In the genomic region with DNA sequence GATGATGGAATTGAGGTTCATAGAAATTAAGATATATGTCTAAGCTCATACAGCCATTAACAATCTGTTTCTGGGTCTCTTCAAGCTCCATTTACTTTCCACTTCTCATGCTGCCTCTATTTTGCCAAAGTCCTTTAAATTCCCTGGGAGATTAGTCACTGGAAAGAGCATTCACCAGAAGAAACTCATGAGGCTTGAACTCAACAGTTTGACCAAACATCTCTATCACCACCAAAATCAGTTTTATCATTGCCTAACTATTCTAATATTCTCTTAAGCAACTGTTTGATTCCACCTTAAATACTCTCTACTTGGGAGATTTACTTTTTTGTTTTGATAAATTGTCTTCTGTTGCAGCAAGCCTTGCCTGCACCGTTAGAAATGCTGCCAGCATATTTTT, we compare ENCODE assay signal across 26 cellular contexts.
DNase-seq lines count a peak whose midpoint lies in the region; ATAC-seq and TF ChIP-seq lines count a peak whose summit lies in the region.
"Had no signal": no experiment of that assay in that cellular context is flagged by ENCODE, and none has a peak within 500 bp of the region (broad histone marks: within the 10 kb centered on the region; RNA-seq: fewer than 3 reads in every experiment).

No MANE protein-coding gene starts in this region.

- WGBS in mesenchymal stem cell, result no CpG with 5 or more reads among the region's 1 CpG

- H3K27ac ChIP-seq in mesenchymal stem cell (ENCODE audit: low read length, poor library complexity, severe bottlenecking), result no peak overlapping the region
- H3K27ac ChIP-seq: coronary artery, esophagus squamous epithelium, sigmoid colon, stomach, transverse colon, WERI-Rb-1 had no signal

- no peak overlapping the region for H3K23ac ChIP-seq in mesenchymal stem cell (ENCODE audit: low read length in 2 of 2)

- DNase-seq in AG20443 (ENCODE audit: low spot score), result peak; percentile 63
- DNase-seq in LHCN-M2 (ENCODE audit: low read depth), result peak; percentile 41
- peak; percentile 38 for DNase-seq in choroid plexus epithelial cell (ENCODE audit: low read depth)
- peak; percentile 41 for DNase-seq in mesenchymal stem cell
- no peak for DNase-seq in SIG-M5 (lab: John Stamatoyannopoulos, UW)
- no peak for DNase-seq in activated T-cell treated with anti-CD3 and anti-CD28 coated beads, Interleukin-2, amount 50 U/mL, for 24 hours
- no peak for DNase-seq in stimulated activated CD4-positive, alpha-beta T cell treated with anti-CD3 and anti-CD28 coated beads, Interleukin-4, amount 100 ng/mL, for 4 hours
- DNase-seq: activated CD4-positive, alpha-beta T cell treated with anti-CD3 and anti-CD28 coated beads, Interleukin-2, amount 50 U/mL, for 1 hour; CD8-positive, alpha-beta memory T cell; effector memory CD8-positive, alpha-beta T cell; esophagus squamous epithelium; glutamatergic neuron; H7; mammary epithelial cell; NCI-H2081 treated with DMSO at 0.1 percent for 48 hours; NCI-H82; sigmoid colon; stomach; transverse colon; WERI-Rb-1 had no signal

- no peak overlapping the region for H2AFZ ChIP-seq in mesenchymal stem cell (ENCODE audit: low read depth, low read length)

- no peak overlapping the region for H2BK5ac ChIP-seq in mesenchymal stem cell (ENCODE audit: low read depth, low read length, poor library complexity, severe bottlenecking)

- no peak overlapping the region for H3K14ac ChIP-seq in mesenchymal stem cell (ENCODE audit: low read length in 2 of 2)

- H3K27me3 Mint-ChIP-seq in activated T-cell treated with anti-CD3 and anti-CD28 coated beads, Interleukin-2, amount 50 U/mL, for 24 hours, result no peaks in the 10 kb centered on the region
- H3K27me3 Mint-ChIP-seq: activated naive CD8-positive, alpha-beta T cell; activated T-helper 17 cell treated with anti-CD3 and anti-CD28 coated beads, Interleukin-2, amount 50 U/mL, for 72 hours; B cell; CD8-positive, alpha-beta memory T cell; effector memory CD8-positive, alpha-beta T cell had no signal

- H3K4me3 Mint-ChIP-seq in activated T-cell treated with anti-CD3 and anti-CD28 coated beads, Interleukin-2, amount 50 U/mL, for 24 hours, result no peak overlapping the region
- H3K4me3 Mint-ChIP-seq: activated naive CD8-positive, alpha-beta T cell; activated T-helper 17 cell treated with anti-CD3 and anti-CD28 coated beads, Interleukin-2, amount 50 U/mL, for 72 hours; B cell; CD8-positive, alpha-beta memory T cell; effector memory CD8-positive, alpha-beta T cell; neural crest cell had no signal

- no peaks in the 10 kb centered on the region for H3K36me3 ChIP-seq in mesenchymal stem cell (ENCODE audit: control insufficient read depth in 1 of 2, insufficient read depth in 2 of 2, low read depth in 1 of 2, low read length in 2 of 2)
- H3K36me3 ChIP-seq: esophagus squamous epithelium, sigmoid colon, stomach, transverse colon, WERI-Rb-1 had no signal

- no peak overlapping the region for H4K91ac ChIP-seq in mesenchymal stem cell (ENCODE audit: low read length)

- H3K9me3 Mint-ChIP-seq in activated T-cell treated with anti-CD3 and anti-CD28 coated beads, Interleukin-2, amount 50 U/mL, for 24 hours, result peaks cover 16% of the 10 kb centered on the region
- H3K9me3 Mint-ChIP-seq: neural crest cell had no signal

- no peaks in the 10 kb centered on the region for H3K4me1 Mint-ChIP-seq in activated T-cell treated with anti-CD3 and anti-CD28 coated beads, Interleukin-2, amount 50 U/mL, for 24 hours (ENCODE audit: low read depth)
- H3K4me1 Mint-ChIP-seq: activated T-helper 17 cell treated with anti-CD3 and anti-CD28 coated beads, Interleukin-2, amount 50 U/mL, for 72 hours; B cell; CD8-positive, alpha-beta memory T cell; neural crest cell had no signal

- no peak overlapping the region for H2BK120ac ChIP-seq in mesenchymal stem cell (ENCODE audit: low read depth, low read length)

- no peak overlapping the region for H3K4me2 ChIP-seq in mesenchymal stem cell (ENCODE audit: low read length, poor library complexity, severe bottlenecking)

- H3K27me3 ChIP-seq in mesenchymal stem cell (ENCODE audit: control insufficient read depth in 1 of 2, insufficient read depth in 1 of 2, low read length in 2 of 2), result no peaks in the 10 kb centered on the region
- H3K27me3 ChIP-seq: esophagus squamous epithelium, sigmoid colon, stomach, transverse colon had no signal

- H3K9ac ChIP-seq in mesenchymal stem cell (ENCODE audit: low read length), result no peak overlapping the region

- no peaks in the 10 kb centered on the region for H3K36me3 Mint-ChIP-seq in activated T-cell treated with anti-CD3 and anti-CD28 coated beads, Interleukin-2, amount 50 U/mL, for 24 hours (ENCODE audit: low read depth)
- H3K36me3 Mint-ChIP-seq: activated naive CD8-positive, alpha-beta T cell; CD8-positive, alpha-beta memory T cell had no signal

- H3K4me1 ChIP-seq in mesenchymal stem cell (ENCODE audit: control insufficient read depth, insufficient read depth, low read depth, low read length), result no peaks in the 10 kb centered on the region
- H3K4me1 ChIP-seq: esophagus squamous epithelium, sigmoid colon, stomach, transverse colon had no signal

- ATAC-seq in GM21515 (IDR thresholded peaks at IDR 0.05; ENCODE audit: unreplicated experiment), result no peak
- ATAC-seq: activated T-helper 17 cell treated with anti-CD3 and anti-CD28 coated beads, Interleukin-2, amount 50 U/mL, for 72 hours; effector memory CD8-positive, alpha-beta T cell had no signal

- H2AK5ac ChIP-seq in mesenchymal stem cell (ENCODE audit: low read length, severe bottlenecking), result no peak overlapping the region

- no peak overlapping the region for H3K27ac Mint-ChIP-seq in activated T-cell treated with anti-CD3 and anti-CD28 coated beads, Interleukin-2, amount 50 U/mL, for 24 hours
- H3K27ac Mint-ChIP-seq: activated naive CD8-positive, alpha-beta T cell; activated T-helper 17 cell treated with anti-CD3 and anti-CD28 coated beads, Interleukin-2, amount 50 U/mL, for 72 hours; B cell; CD8-positive, alpha-beta memory T cell; effector memory CD8-positive, alpha-beta T cell had no signal

- no peak overlapping the region for H2BK12ac ChIP-seq in mesenchymal stem cell (ENCODE audit: low read length in 2 of 2)

- H3K18ac ChIP-seq in mesenchymal stem cell (ENCODE audit: low read depth in 1 of 2, low read length in 2 of 2), result no peak overlapping the region

- no peak for TF ChIP-seq CTCF in choroid plexus epithelial cell (conservative IDR thresholded peaks at IDR 0.05; ENCODE audit: low read depth, low read length)

- H3K79me1 ChIP-seq in mesenchymal stem cell (replicated peaks; ENCODE audit: low read length, poor library complexity, severe bottlenecking), result no peaks in the 10 kb centered on the region

- no peaks in the 10 kb centered on the region for H3K9me3 ChIP-seq in mesenchymal stem cell (ENCODE audit: control insufficient read depth, low read length)
- H3K9me3 ChIP-seq: esophagus squamous epithelium, sigmoid colon, stomach, transverse colon had no signal

- no peak overlapping the region for H3K4ac ChIP-seq in mesenchymal stem cell (ENCODE audit: low read depth in 1 of 2, low read length in 2 of 2)

- no peak overlapping the region for H4K8ac ChIP-seq in mesenchymal stem cell (ENCODE audit: low read length)

- H3K4me3 ChIP-seq in choroid plexus epithelial cell (ENCODE audit: low read depth, low read length), result no peak overlapping the region
- H3K4me3 ChIP-seq in mesenchymal stem cell (ENCODE audit: insufficient read depth in 1 of 2, low read depth in 1 of 2, low read length in 2 of 2), result no peak overlapping the region
- H3K4me3 ChIP-seq: coronary artery, esophagus squamous epithelium, sigmoid colon, stomach, transverse colon had no signal

- no peak overlapping the region for H2BK15ac ChIP-seq in mesenchymal stem cell (ENCODE audit: low read depth, poor library complexity, severe bottlenecking)

Comparison
In these comparisons a context has a peak if more than half of its experiments do, and no peak if none do; other contexts are left out.
1. DNase-seq: peak in AG20443 (single experiment), LHCN-M2 (single experiment), choroid plexus epithelial cell (single experiment) and mesenchymal stem cell (single experiment); none in SIG-M5 (single experiment), activated T-cell treated with anti-CD3 and anti-CD28 coated beads, Interleukin-2, amount 50 U/mL, for 24 hours (single experiment) and stimulated activated CD4-positive, alpha-beta T cell treated with anti-CD3 and anti-CD28 coated beads, Interleukin-4, amount 100 ng/mL, for 4 hours (0 of 2).